In the genomic region with DNA sequence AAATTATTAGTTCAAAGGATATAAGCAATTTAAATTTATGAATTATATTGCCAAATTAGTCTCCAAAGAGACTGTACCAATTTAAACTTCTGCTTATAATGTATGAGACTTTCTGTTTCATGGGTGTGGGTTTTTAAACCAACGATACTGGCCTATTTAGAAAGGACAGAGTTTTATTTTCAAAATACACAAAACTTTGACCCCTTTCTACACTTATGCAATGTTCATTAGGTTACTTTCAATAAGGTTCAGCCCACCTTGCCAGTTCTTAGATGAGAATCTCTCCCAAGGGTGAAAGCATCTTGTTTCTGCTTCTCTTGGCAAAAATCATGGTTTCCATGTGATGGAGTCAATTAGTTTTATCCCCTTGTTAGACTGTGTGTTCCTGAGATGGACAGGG, we compare ENCODE assay signal across 17 cellular contexts.
DNase-seq lines count a peak whose midpoint lies in the region; FAIRE-seq and TF ChIP-seq lines count a peak whose summit lies in the region.
"Had no signal": no experiment of that assay in that cellular context is flagged by ENCODE, and none has a peak within 500 bp of the region (broad histone marks: within the 10 kb centered on the region; RNA-seq: fewer than 3 reads in every experiment).

No MANE protein-coding gene starts in this region.

- no peak for TF ChIP-seq CTCF in GM10266 (IDR thresholded peaks at IDR 0.05; ENCODE audit: control insufficient read depth, insufficient read depth, low read depth, missing control alignments)
- no peak for TF ChIP-seq CTCF in GM20000 (IDR thresholded peaks at IDR 0.05; ENCODE audit: extremely low read depth, missing control alignments)
- no peak for TF ChIP-seq CTCF in colonic mucosa (IDR thresholded peaks at IDR 0.05)

- DNase-seq in GM10266 (ENCODE audit: extremely low spot score): peak; percentile 14
- DNase-seq in GM20000 (ENCODE audit: low spot score): peak; percentile 19
- no peak for DNase-seq in colonic mucosa
- peak; percentile 21 for DNase-seq in small intestine
- no peak for DNase-seq in urothelium cell line (ENCODE audit: low spot score)
- no peak for DNase-seq in CD1c-positive myeloid dendritic cell (ENCODE audit: extremely low spot score)
- DNase-seq in GM12892 (ENCODE audit: insufficient read length): no peak
- DNase-seq: 8988T; AML-193; CD4-positive, alpha-beta memory T cell; EL; GOT3; H9 had no signal

- H3K27ac ChIP-seq in colonic mucosa: peak overlapping the region; percentile 3
- H3K27ac ChIP-seq in small intestine (ENCODE audit: low read depth in 1 of 2, low read length in 1 of 2): no peak overlapping the region
- H3K27ac ChIP-seq: BLaER1 treated with 17β-estradiol and CSF1 and Interleukin-3, amounts not matched to agents 10 nM and 100 nM had no signal

- WGBS in small intestine, 3 donors: 14 to 53% (median 34%) methylated on average over 1 of the region's 1 CpG

- H3K36me3 ChIP-seq in colonic mucosa (no peaks in the 10 kb centered on the region), small intestine (ENCODE audit: control insufficient read depth in 2 of 2, insufficient read depth in 2 of 2, low read length in 2 of 2) (peaks cover 0 to 2% of the 10 kb centered on the region in 2 donors)
- H3K36me3 ChIP-seq: BLaER1 treated with 17β-estradiol and CSF1 and Interleukin-3, amounts not matched to agents 10 nM and 100 nM had no signal

- no peaks in the 10 kb centered on the region for H3K27me3 ChIP-seq in colonic mucosa
- H3K27me3 ChIP-seq in small intestine (ENCODE audit: control insufficient read depth in 2 of 2, insufficient read depth in 2 of 2, low read length in 2 of 2): no peaks in the 10 kb centered on the region
- H3K27me3 ChIP-seq: BLaER1 treated with 17β-estradiol and CSF1 and Interleukin-3, amounts not matched to agents 10 nM and 100 nM had no signal

- H3K9ac ChIP-seq in colonic mucosa (ENCODE audit: low read depth in 2 of 2, low read length in 2 of 2): no peak overlapping the region
- H3K9ac ChIP-seq: BLaER1 treated with 17β-estradiol and CSF1 and Interleukin-3, amounts not matched to agents 10 nM and 100 nM had no signal

- H3K4me3 ChIP-seq in colonic mucosa (no peak overlapping the region), small intestine (ENCODE audit: low read depth in 1 of 2, low read length in 2 of 2) (no peak overlapping the region)
- H3K4me3 ChIP-seq: BLaER1 treated with 17β-estradiol and CSF1 and Interleukin-3, amounts not matched to agents 10 nM and 100 nM had no signal

- no peaks in the 10 kb centered on the region for H3K9me3 ChIP-seq in colonic mucosa
- H3K9me3 ChIP-seq in small intestine (ENCODE audit: control insufficient read depth, low read depth): no peaks in the 10 kb centered on the region

- TF ChIP-seq POLR2A in GM12892 (IDR thresholded peaks at IDR 0.05; ENCODE audit: low read depth, low read length): no peak

- H3K4me1 ChIP-seq in colonic mucosa (peaks cover 6% of the 10 kb centered on the region), small intestine (ENCODE audit: control insufficient read depth in 2 of 2, insufficient read depth in 1 of 2, low read depth in 1 of 2, low read length in 1 of 2) (peaks cover 3 to 5% of the 10 kb centered on the region in 2 donors)

- FAIRE-seq in small intestine (lab: Jason Lieb, UNC) (no peak), urothelium cell line (lab: Jason Lieb, UNC) (no peak), GM12892 (lab: Jason Lieb, UNC) (no peak)
- FAIRE-seq: G401.6, GM12891, HTR-8/SVneo had no signal

- intact Hi-C loops in colonic mucosa (cut with DNase I): no loop called here

Comparison
In these comparisons a context has a peak if more than half of its experiments do, and no peak if none do; other contexts are left out.
1. DNase-seq: peak in GM10266 (single experiment), GM20000 (single experiment) and small intestine (single experiment); none in colonic mucosa (single experiment), urothelium cell line (single experiment), CD1c-positive myeloid dendritic cell (single experiment) and GM12892 (single experiment).